ENCODE assay signal across 1 cellular context in the genomic region with DNA sequence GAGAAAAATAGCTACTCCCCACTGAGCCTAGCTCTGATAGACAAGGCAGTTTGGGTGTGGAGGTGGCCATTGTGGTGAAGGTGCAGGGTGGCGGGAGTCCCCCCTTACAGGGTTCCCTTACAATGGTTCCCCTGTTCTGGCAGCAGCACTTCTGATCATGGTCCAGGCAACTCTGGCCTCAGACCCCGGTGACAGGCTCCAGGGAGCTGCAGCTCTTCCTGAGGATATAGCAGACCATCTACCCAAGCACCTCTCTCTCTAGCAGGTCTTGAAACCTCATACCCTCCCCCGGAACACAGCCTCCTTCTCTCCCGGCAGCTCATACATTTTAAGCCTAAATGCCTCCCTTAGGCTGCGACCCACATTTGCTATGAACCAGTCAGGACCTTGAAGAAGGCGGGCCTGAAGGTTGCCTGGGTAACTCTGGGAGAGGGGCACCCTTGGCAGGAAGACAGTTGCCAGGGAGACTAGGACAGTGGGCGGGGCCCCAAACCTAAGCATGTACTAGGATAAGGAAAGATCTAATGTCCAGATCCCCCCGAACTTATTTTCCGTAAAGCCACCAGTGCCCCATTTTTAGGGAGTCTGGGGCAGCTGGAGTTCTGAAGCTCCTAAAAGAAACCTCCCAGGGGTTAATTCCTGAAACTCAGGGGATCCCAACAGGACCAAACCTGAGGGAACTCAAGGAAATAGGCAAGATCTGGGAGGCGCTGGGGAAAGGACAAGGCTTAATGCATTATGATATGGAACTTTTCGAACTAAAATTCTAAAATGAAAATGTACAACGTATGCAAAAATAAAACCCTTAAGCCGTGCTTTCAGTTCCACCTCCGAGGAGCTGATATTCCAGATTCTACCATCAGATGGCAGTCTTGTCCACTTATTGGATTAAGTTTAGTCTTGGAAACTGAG.
TF ChIP-seq lines count a peak whose summit lies in the region.

No MANE protein-coding gene starts in this region.

TF ChIP-seq in A549, 52 proteins besides CTCF, POLR2A, EP300 and RAD21 (continued from another document):
- TF ChIP-seq RNF2 (IDR thresholded peaks at IDR 0.05; ENCODE audit: borderline replicate concordance, low read depth), result no peak
- no peak for TF ChIP-seq NFE2L2 (conservative IDR thresholded peaks at IDR 0.05; ENCODE audit: low read length)
- no peak for TF ChIP-seq ZFP36 (IDR thresholded peaks at IDR 0.05; ENCODE audit: borderline replicate concordance, partially characterized antibody)
- no peak for TF ChIP-seq FOSB (CRISPR knock-in tag; IDR thresholded peaks at IDR 0.05)
- no peak for TF ChIP-seq CHD4 (IDR thresholded peaks at IDR 0.05; ENCODE audit: borderline replicate concordance)
- no peak for TF ChIP-seq HOXA7 (CRISPR knock-in tag; IDR thresholded peaks at IDR 0.05)
- no peak for TF ChIP-seq HEYL (CRISPR knock-in tag; IDR thresholded peaks at IDR 0.05)
- TF ChIP-seq, protein P1, sequence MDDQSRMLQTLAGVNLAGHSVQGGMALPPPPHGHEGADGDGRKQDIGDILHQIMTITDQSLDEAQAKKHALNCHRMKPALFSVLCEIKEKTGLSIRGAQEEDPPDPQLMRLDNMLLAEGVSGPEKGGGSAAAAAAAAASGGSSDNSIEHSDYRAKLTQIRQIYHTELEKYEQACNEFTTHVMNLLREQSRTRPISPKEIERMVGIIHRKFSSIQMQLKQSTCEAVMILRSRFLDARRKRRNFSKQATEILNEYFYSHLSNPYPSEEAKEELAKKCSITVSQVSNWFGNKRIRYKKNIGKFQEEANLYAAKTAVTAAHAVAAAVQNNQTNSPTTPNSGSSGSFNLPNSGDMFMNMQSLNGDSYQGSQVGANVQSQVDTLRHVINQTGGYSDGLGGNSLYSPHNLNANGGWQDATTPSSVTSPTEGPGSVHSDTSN (IDR thresholded peaks at IDR 0.05), result no peak
- TF ChIP-seq CHD2 (IDR thresholded peaks at IDR 0.05; ENCODE audit: low read length, partially characterized antibody), result no peak
- TF ChIP-seq, protein P2, sequence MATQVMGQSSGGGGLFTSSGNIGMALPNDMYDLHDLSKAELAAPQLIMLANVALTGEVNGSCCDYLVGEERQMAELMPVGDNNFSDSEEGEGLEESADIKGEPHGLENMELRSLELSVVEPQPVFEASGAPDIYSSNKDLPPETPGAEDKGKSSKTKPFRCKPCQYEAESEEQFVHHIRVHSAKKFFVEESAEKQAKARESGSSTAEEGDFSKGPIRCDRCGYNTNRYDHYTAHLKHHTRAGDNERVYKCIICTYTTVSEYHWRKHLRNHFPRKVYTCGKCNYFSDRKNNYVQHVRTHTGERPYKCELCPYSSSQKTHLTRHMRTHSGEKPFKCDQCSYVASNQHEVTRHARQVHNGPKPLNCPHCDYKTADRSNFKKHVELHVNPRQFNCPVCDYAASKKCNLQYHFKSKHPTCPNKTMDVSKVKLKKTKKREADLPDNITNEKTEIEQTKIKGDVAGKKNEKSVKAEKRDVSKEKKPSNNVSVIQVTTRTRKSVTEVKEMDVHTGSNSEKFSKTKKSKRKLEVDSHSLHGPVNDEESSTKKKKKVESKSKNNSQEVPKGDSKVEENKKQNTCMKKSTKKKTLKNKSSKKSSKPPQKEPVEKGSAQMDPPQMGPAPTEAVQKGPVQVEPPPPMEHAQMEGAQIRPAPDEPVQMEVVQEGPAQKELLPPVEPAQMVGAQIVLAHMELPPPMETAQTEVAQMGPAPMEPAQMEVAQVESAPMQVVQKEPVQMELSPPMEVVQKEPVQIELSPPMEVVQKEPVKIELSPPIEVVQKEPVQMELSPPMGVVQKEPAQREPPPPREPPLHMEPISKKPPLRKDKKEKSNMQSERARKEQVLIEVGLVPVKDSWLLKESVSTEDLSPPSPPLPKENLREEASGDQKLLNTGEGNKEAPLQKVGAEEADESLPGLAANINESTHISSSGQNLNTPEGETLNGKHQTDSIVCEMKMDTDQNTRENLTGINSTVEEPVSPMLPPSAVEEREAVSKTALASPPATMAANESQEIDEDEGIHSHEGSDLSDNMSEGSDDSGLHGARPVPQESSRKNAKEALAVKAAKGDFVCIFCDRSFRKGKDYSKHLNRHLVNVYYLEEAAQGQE (IDR thresholded peaks at IDR 0.05), result no peak
- peak; percentile 67; the same call in 1 of the 2 replicates for TF ChIP-seq KDM5A (IDR thresholded peaks at IDR 0.05)
- no peak for TF ChIP-seq ESRRA (IDR thresholded peaks at IDR 0.05; ENCODE audit: borderline replicate concordance, low read length)
- TF ChIP-seq SMC3 (IDR thresholded peaks at IDR 0.05), result peak; percentile 62
- no peak for TF ChIP-seq RCOR1 (IDR thresholded peaks at IDR 0.05; ENCODE audit: low read depth, low read length)
- peak; percentile 98 for TF ChIP-seq MAFK (IDR thresholded peaks at IDR 0.05; ENCODE audit: partially characterized antibody)
- TF ChIP-seq RFX5 (IDR thresholded peaks at IDR 0.05), result peak; percentile 70; the same call in 1 of the 2 replicates
TF ChIP-seq in A549: peak in this region for 5.
